ENCODE assay signal across 8 cellular contexts in genomic region chr19:3586124-3586626, GRCh38.
DNase-seq lines count a peak whose midpoint lies in the region; ATAC-seq and TF ChIP-seq lines count a peak whose summit lies in the region.

No MANE protein-coding gene starts in this region.

- H3K4me3 ChIP-seq in WERI-Rb-1 (ENCODE audit: low read depth, low read length): peak overlapping the region; percentile 53
- no peak overlapping the region for H3K4me3 ChIP-seq in fibroblast of mammary gland (ENCODE audit: control insufficient read depth, low read depth, low read length)

- H3K27me3 ChIP-seq in WERI-Rb-1 (ENCODE audit: insufficient read depth, low read depth, severe bottlenecking): no peaks in the 10 kb centered on the region

- no peak overlapping the region for H3K27ac ChIP-seq in WERI-Rb-1

- TF ChIP-seq CTCF in WERI-Rb-1 (IDR thresholded peaks at IDR 0.05; ENCODE audit: low read depth, low read length) (peak; percentile 79), fibroblast of mammary gland (conservative IDR thresholded peaks at IDR 0.05; ENCODE audit: control insufficient read depth, insufficient read depth, low read depth, low read length) (peak; percentile 33)

- no peak for ATAC-seq in HG03442 (IDR thresholded peaks at IDR 0.05; ENCODE audit: unreplicated experiment)

- DNase-seq in NCI-H748 (lab: John Stamatoyannopoulos, UW; ENCODE audit: unreplicated experiment) (peak; percentile 25), NCI-H748 treated with DMSO at 0.1 percent for 48 hours (lab: John Stamatoyannopoulos, UW) (no peak), WERI-Rb-1 (peak; percentile 55), fibroblast of mammary gland (ENCODE audit: low read depth) (no peak), NCI-H2171 (lab: John Stamatoyannopoulos, UW) (no peak), GM03348 (ENCODE audit: low spot score) (no peak)
- DNase-seq in stimulated activated CD4-positive, alpha-beta T cell treated with anti-CD3 and anti-CD28 coated beads, Interleukin-1b, Interleukin-23, amount 100 ng/mL, for 4 hours (ENCODE audit: low read depth in 2 of 2): peak; percentile 33 to 41

- H3K9me3 ChIP-seq in WERI-Rb-1 (ENCODE audit: severe bottlenecking): peaks cover 8% of the 10 kb centered on the region

- H3K36me3 ChIP-seq in WERI-Rb-1: no peaks in the 10 kb centered on the region

Comparison
In these comparisons a context has a peak if more than half of its experiments do, and no peak if none do; other contexts are left out.
1. DNase-seq: peak in NCI-H748 (single experiment), WERI-Rb-1 (single experiment) and stimulated activated CD4-positive, alpha-beta T cell treated with anti-CD3 and anti-CD28 coated beads, Interleukin-1b, Interleukin-23, amount 100 ng/mL, for 4 hours (2 of 2); none in NCI-H748 treated with DMSO at 0.1 percent for 48 hours (single experiment), fibroblast of mammary gland (single experiment), NCI-H2171 (single experiment) and GM03348 (single experiment).